Comparison of ENCODE assay signal across 16 cellular contexts in the genomic region with DNA sequence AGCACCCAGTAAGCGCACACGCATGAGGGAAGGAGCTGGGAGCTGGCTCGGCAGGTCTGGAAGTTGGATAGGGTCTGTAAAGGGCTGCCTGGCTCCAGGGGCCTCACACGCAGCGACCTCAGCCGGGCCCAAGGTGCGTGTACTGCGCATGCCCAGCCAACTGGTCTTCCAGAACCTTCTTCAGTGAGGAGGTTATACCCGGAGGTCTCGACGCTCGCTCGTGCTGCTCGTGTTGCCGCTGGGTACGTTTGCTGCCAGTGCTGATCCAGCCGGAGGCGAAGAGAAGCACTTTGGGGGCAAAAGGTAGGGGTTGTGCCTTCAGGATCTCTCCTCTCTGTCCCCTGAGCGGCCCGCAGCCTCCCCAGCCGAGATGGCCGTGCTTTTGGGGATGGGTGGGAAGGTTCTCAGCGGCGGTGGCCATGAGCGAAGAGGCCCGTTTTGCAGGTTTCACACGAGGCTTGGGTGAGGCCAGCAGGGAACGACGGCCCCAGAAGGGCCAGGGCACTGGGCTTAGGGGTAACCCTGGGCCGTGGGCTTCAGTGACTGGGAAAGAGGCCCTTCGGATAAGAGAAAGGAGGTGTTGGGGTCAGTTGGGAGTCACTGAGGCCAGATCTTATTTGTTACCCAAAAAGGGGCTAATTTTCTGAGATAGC. TPM values are rescaled to one million over a fixed set of nuclear protein-coding genes. Genes with fewer than 3 reads are reported as not detected.
DNase-seq lines count a peak whose midpoint lies in the region; ATAC-seq, FAIRE-seq and TF ChIP-seq lines count a peak whose summit lies in the region.
"Had no signal": no experiment of that assay in that cellular context is flagged by ENCODE, and none has a peak within 500 bp of the region (broad histone marks: within the 10 kb centered on the region; RNA-seq: fewer than 3 reads in every experiment).

No MANE protein-coding gene starts in this region.

- H3K79me2 ChIP-seq in GM23338 (replicated peaks; ENCODE audit: insufficient read depth) = no peaks in the 10 kb centered on the region
- H3K79me2 ChIP-seq in K562 (ENCODE audit: control insufficient read depth, insufficient read depth, low read length) = no peaks in the 10 kb centered on the region

- POLR2A ChIA-PET in K562 (lab: Yijun Ruan, JAX) = no interaction called here

- H3K4me3 Mint-ChIP-seq in GM23338 = no peak overlapping the region; the same call in 2 of the 3 replicates
- H3K4me3 Mint-ChIP-seq: activated T-cell treated with anti-CD3 and anti-CD28 coated beads, Interleukin-2, amount 50 U/mL, for 24 hours had no signal

- H3K9me3 ChIP-seq in K562 (replicated peaks; ENCODE audit: control insufficient read depth, insufficient read depth, low read depth, low read length) = no peaks in the 10 kb centered on the region
- H3K9me3 ChIP-seq in mesenchymal stem cell (ENCODE audit: control insufficient read depth, low read length) = no peaks in the 10 kb centered on the region
- H3K9me3 ChIP-seq: BE2C had no signal

- H3F3A ChIP-seq in GM23338 (replicated peaks; ENCODE audit: low read depth) = no peaks in the 10 kb centered on the region

- H3K4me1 ChIP-seq in GM23338 (ENCODE audit: insufficient read depth) (peaks cover 14% of the 10 kb centered on the region), K562 (replicated peaks in 1 of 2; ENCODE audit: control insufficient read depth in 2 of 2, insufficient read depth in 2 of 2, low read length in 2 of 2) (peaks cover 0 to 7% of the 10 kb centered on the region in 2 experiments; a peak in 2 of 5 replicates), mesenchymal stem cell (ENCODE audit: control insufficient read depth, insufficient read depth, low read depth, low read length) (no peaks in the 10 kb centered on the region)
- H3K4me1 ChIP-seq: BE2C had no signal

- TF ChIP-seq POLR2A in K562 (conservative IDR thresholded peaks at IDR 0.05) = no peak

- ATAC-seq in GM23338 (peak; percentile 38), K562 (peak; percentile 27), GM19467 (IDR thresholded peaks at IDR 0.05; ENCODE audit: unreplicated experiment) (no peak)

- H3K9me2 ChIP-seq in GM23338 (ENCODE audit: insufficient read depth) = no peaks in the 10 kb centered on the region

- intact Hi-C loops in K562 (cut with micrococcal nuclease) = no loop called here

- WGBS in K562 (ENCODE audit: insufficient coverage, low coverage, missing lambda C conversion rate) = 54% methylated on average over 31 of the region's 31 CpGs
- 97% methylated on average over 31 of the region's 31 CpGs for WGBS in mesenchymal stem cell

- H2BK120ac ChIP-seq in mesenchymal stem cell (ENCODE audit: low read depth, low read length) = peak overlapping the region; percentile 55

- peak overlapping the region; percentile 64 to 89 for H2BK12ac ChIP-seq in mesenchymal stem cell (ENCODE audit: low read length in 2 of 2)

- H3K18ac ChIP-seq in mesenchymal stem cell (ENCODE audit: low read depth in 1 of 2, low read length in 2 of 2) = peak overlapping the region; percentile 59 to 94

- H3K4me3 ChIP-seq in GM23338 (no peak overlapping the region), K562 (no peak overlapping the region), mesenchymal stem cell (ENCODE audit: insufficient read depth in 1 of 2, low read depth in 1 of 2, low read length in 2 of 2) (peak overlapping the region in 1 of 2 experiments; percentile 45), skin epidermis (no peak overlapping the region)

- H3K27ac ChIP-seq in GM23338 (ENCODE audit: low read depth) (0 out of 2 replicates have a peak overlapping the region, but pooled peaks have one; percentile 1), K562 (ENCODE audit: extremely low read depth, low read depth, low read length) (no peak overlapping the region), mesenchymal stem cell (ENCODE audit: low read length, poor library complexity, severe bottlenecking) (no peak overlapping the region), skin epidermis (peak overlapping the region in 18 of 21 experiments; percentile 4 to 85 (median 70))

- H3K9ac ChIP-seq in K562 (ENCODE audit: insufficient read depth in 1 of 2, low read depth in 2 of 2, low read length in 2 of 2) (peak overlapping the region in 1 of 2 experiments; percentile 21; a peak in 1 of 4 replicates), mesenchymal stem cell (ENCODE audit: low read length) (peak overlapping the region; percentile 85)

- H3K36me3 ChIP-seq in GM23338 (ENCODE audit: insufficient read depth) (no peaks in the 10 kb centered on the region), K562 (ENCODE audit: control insufficient read depth, insufficient read depth, low read length) (no peaks in the 10 kb centered on the region), mesenchymal stem cell (ENCODE audit: control insufficient read depth in 1 of 2, insufficient read depth in 2 of 2, low read depth in 1 of 2, low read length in 2 of 2) (no peaks in the 10 kb centered on the region)
- H3K36me3 ChIP-seq: BE2C had no signal

- H3K27me3 Mint-ChIP-seq in GM23338 (ENCODE audit: insufficient read depth, low read depth, poor library complexity) = peaks cover 9% of the 10 kb centered on the region

- no peaks in the 10 kb centered on the region for H3K9me1 ChIP-seq in K562 (ENCODE audit: control insufficient read depth, insufficient read depth, low read length)

- H2AK5ac ChIP-seq in mesenchymal stem cell (ENCODE audit: low read length, severe bottlenecking) = no peak overlapping the region

- no peaks in the 10 kb centered on the region for H3K79me1 ChIP-seq in mesenchymal stem cell (replicated peaks; ENCODE audit: low read length, poor library complexity, severe bottlenecking)

- in situ Hi-C loops in K562 (cut with MboI) = no loop called here

- H3K23ac ChIP-seq in mesenchymal stem cell (ENCODE audit: low read length in 2 of 2) = no peak overlapping the region

- peak overlapping the region; percentile 84 for H4K91ac ChIP-seq in mesenchymal stem cell (ENCODE audit: low read length)

- CTCF ChIA-PET in K562 (lab: Yijun Ruan, JAX; ENCODE audit: low intra/inter-chr PET ratio) = no interaction called here

- no peak for DNase-seq in GM23338 (ENCODE audit: low spot score)
- no peak for DNase-seq in K562 (ENCODE audit: extremely low read depth in 1 of 4, low spot score in 3 of 4)
- DNase-seq in mesenchymal stem cell = no peak
- no peak for DNase-seq in ecto neural progenitor cell (ENCODE audit: low spot score)
- no peak for DNase-seq in SIG-M5 (lab: John Stamatoyannopoulos, UW)
- no peak for DNase-seq in H4 (ENCODE audit: low spot score)
- DNase-seq: activated T-cell treated with anti-CD3 and anti-CD28 coated beads, Interleukin-2, amount 50 U/mL, for 24 hours; BE2C; DMS53; effector memory CD4-positive, alpha-beta T cell; T-helper 1 cell had no signal

- peak overlapping the region; percentile 91 for H4K8ac ChIP-seq in mesenchymal stem cell (ENCODE audit: low read length)

- H2AFZ ChIP-seq in GM23338 = peak overlapping the region; percentile 76
- H2AFZ ChIP-seq in K562 (ENCODE audit: low read depth, low read length) = peak overlapping the region; percentile 47; the same call in 1 of the 2 replicates
- peak overlapping the region; percentile 33 for H2AFZ ChIP-seq in mesenchymal stem cell (ENCODE audit: low read depth, low read length)

- no peak for TF ChIP-seq RAD21 in K562 (CRISPR knock-in tag; conservative IDR thresholded peaks at IDR 0.05 in 1 of 2, IDR thresholded peaks at IDR 0.05 in 1 of 2)

- peak overlapping the region in 1 of 2 experiments; percentile 57 for H3K14ac ChIP-seq in mesenchymal stem cell (ENCODE audit: low read length in 2 of 2)

- H3K27ac Mint-ChIP-seq in GM23338 = peak overlapping the region; percentile 34; the same call in 1 of the 2 replicates
- H3K27ac Mint-ChIP-seq: activated T-cell treated with anti-CD3 and anti-CD28 coated beads, Interleukin-2, amount 50 U/mL, for 24 hours had no signal

- peaks cover 20% of the 10 kb centered on the region for H3K4me1 Mint-ChIP-seq in GM23338

- peak overlapping the region; percentile 52 to 78 for H3K4ac ChIP-seq in mesenchymal stem cell (ENCODE audit: low read depth in 1 of 2, low read length in 2 of 2)

- TF ChIP-seq CTCF in GM23338 (conservative IDR thresholded peaks at IDR 0.05; ENCODE audit: low read depth in 2 of 2) = no peak
- no peak for TF ChIP-seq CTCF in K562 (IDR thresholded peaks at IDR 0.05 in 2 of 3, conservative IDR thresholded peaks at IDR 0.05 in 1 of 3; ENCODE audit: insufficient read depth in 2 of 3, low read depth in 1 of 3, low read length in 3 of 3)

- no peak overlapping the region for H2BK5ac ChIP-seq in mesenchymal stem cell (ENCODE audit: low read depth, low read length, poor library complexity, severe bottlenecking)

- H3K27me3 ChIP-seq in GM23338 (ENCODE audit: insufficient read depth) = no peaks in the 10 kb centered on the region
- peaks cover 0 to 8% of the 10 kb centered on the region in 2 experiments; a peak in 1 of 5 replicates for H3K27me3 ChIP-seq in K562 (ENCODE audit: control insufficient read depth in 2 of 2, insufficient read depth in 2 of 2, low read length in 2 of 2)
- peaks cover 0 to 1% of the 10 kb centered on the region in 2 experiments for H3K27me3 ChIP-seq in mesenchymal stem cell (ENCODE audit: control insufficient read depth in 1 of 2, insufficient read depth in 1 of 2, low read length in 2 of 2)

- FAIRE-seq in K562 (lab: Jason Lieb, UNC) = no peak

- H3K4me2 ChIP-seq in GM23338 = 0 out of 2 replicates have a peak overlapping the region, but pooled peaks have one; percentile 31
- no peak overlapping the region for H3K4me2 ChIP-seq in K562 (ENCODE audit: insufficient read depth, low read length)
- H3K4me2 ChIP-seq in mesenchymal stem cell (ENCODE audit: low read length, poor library complexity, severe bottlenecking) = no peak overlapping the region

- H3K36me3 Mint-ChIP-seq in GM23338 (ENCODE audit: low read depth) = no peaks in the 10 kb centered on the region

- no peak for TF ChIP-seq EP300 in K562 (IDR thresholded peaks at IDR 0.05; ENCODE audit: low read length)

- peak overlapping the region; percentile 75 for H2BK15ac ChIP-seq in mesenchymal stem cell (ENCODE audit: low read depth, poor library complexity, severe bottlenecking)

- H4K20me1 ChIP-seq in GM23338 (replicated peaks; ENCODE audit: insufficient read depth) (no peaks in the 10 kb centered on the region), K562 (replicated peaks; ENCODE audit: control insufficient read depth, insufficient read depth, low read length) (no peaks in the 10 kb centered on the region)

- BruUV-seq in K562 (replicated peaks; lab: Mats Ljungman, UMichigan) = no TSS peak

- H3K9me3 Mint-ChIP-seq in GM23338 = no peaks in the 10 kb centered on the region
- H3K9me3 Mint-ChIP-seq: activated T-cell treated with anti-CD3 and anti-CD28 coated beads, Interleukin-2, amount 50 U/mL, for 24 hours had no signal

RNA-seq across cellular contexts. Expression of a gene that starts 3.8 kb away (rescaled TPM):
- not detected in 2 replicates for total RNA-seq in GM23338 (2014; rRNA removed; shearing (Covaris generic))
- polyA plus RNA-seq in GM23338 (2016; fragmentation: Nextera tagmentation; extraction: Ambion mirVana) (not detected in 2 replicates), K562 (2011; rRNA removed) (not detected in 2 replicates), K562 (2014; fragmentation: Illumina TruSeq; extraction: Trizol) (not detected in 2 replicates), K562 (2014; fragmentation: Nextera tagmentation; extraction: Ambion mirVana) (not detected), K562 (2014; rRNA removed) (not detected in 2 replicates)
- not detected in 2 replicates for total RNA-seq in K562 (2011; cell fraction: chromatin; rRNA removed; ENCODE audit: low replicate concordance)
- not detected in 2 replicates for total RNA-seq in K562 (2011; cell fraction: nucleolus; rRNA removed)
- total RNA-seq in K562 (2011; cell fraction: nucleoplasm; rRNA removed) = not detected in 2 replicates
- total RNA-seq in K562 (2014; rRNA removed) (not detected in 2 replicates), K562 (2014; rRNA removed; fragmentation: Illumina TruSeq; extraction: Trizol) (not detected in 2 replicates), K562 (2015; rRNA removed; fragmentation: Illumina TruSeq; extraction: Trizol) (not detected in 2 replicates), K562 (2021) (not detected in 2 replicates)
- polyA plus RNA-seq in K562 (2011; cell fraction: cytosol; rRNA removed) = not detected in 2 replicates
- not detected in 2 replicates for polyA plus RNA-seq in K562 (2011; cell fraction: nucleus; rRNA removed)
- polyA plus RNA-seq in K562 (2012) = not detected in 2 replicates
- not detected in 2 replicates for polyA minus RNA-seq in K562 (2011; rRNA and poly(A)+ RNA removed)
- not detected in 2 replicates for polyA minus RNA-seq in K562 (2011; cell fraction: cytosol; rRNA and poly(A)+ RNA removed)
- polyA minus RNA-seq in K562 (2011; cell fraction: nucleus; rRNA and poly(A)+ RNA removed) = not detected in 2 replicates
- 0.01 TPM for polyA plus RNA-seq in mesenchymal stem cell (2013, experiment 1 of 2)
- polyA plus RNA-seq in mesenchymal stem cell (2013, experiment 2 of 2) = 0.01 TPM
- not detected in 2 replicates for total RNA-seq in H4 (2014; rRNA removed; shearing (Covaris generic))
- total RNA-seq: HT1080, kidney epithelial cell had no signal
- polyA plus RNA-seq: neural cell had no signal

RNA-seq across cellular contexts. Expression of a gene that starts 12.2 kb away (rescaled TPM):
- total RNA-seq in GM23338 (2014; rRNA removed; shearing (Covaris generic)) = not detected in 2 replicates
- not detected in 2 replicates for polyA plus RNA-seq in GM23338 (2016; fragmentation: Nextera tagmentation; extraction: Ambion mirVana)
- total RNA-seq in K562 (2011; cell fraction: chromatin; rRNA removed; ENCODE audit: low replicate concordance) = not detected in 2 replicates
- not detected in 2 replicates for total RNA-seq in K562 (2011; cell fraction: nucleolus; rRNA removed)
- not detected in 2 replicates for total RNA-seq in K562 (2011; cell fraction: nucleoplasm; rRNA removed)
- total RNA-seq in K562 (2014; rRNA removed) = not detected in 2 replicates
- total RNA-seq in K562 (2014; rRNA removed; fragmentation: Illumina TruSeq; extraction: Trizol) = not detected in 2 replicates
- 0.15 TPM in 1 of 2 replicates, not detected in the other for total RNA-seq in K562 (2015; rRNA removed; fragmentation: Illumina TruSeq; extraction: Trizol)
- 0.18 TPM in 1 of 2 replicates, not detected in the other for total RNA-seq in K562 (2021)
- not detected in 2 replicates for polyA plus RNA-seq in K562 (2011; rRNA removed)
- not detected in 2 replicates for polyA plus RNA-seq in K562 (2011; cell fraction: cytosol; rRNA removed)
- not detected in 2 replicates for polyA plus RNA-seq in K562 (2011; cell fraction: nucleus; rRNA removed)
- 0.23 and 0.83 TPM in 2 replicates for polyA plus RNA-seq in K562 (2012)
- not detected in 2 replicates for polyA plus RNA-seq in K562 (2014; fragmentation: Illumina TruSeq; extraction: Trizol)
- polyA plus RNA-seq in K562 (2014; fragmentation: Nextera tagmentation; extraction: Ambion mirVana) = under 1 TPM in 1 of 2 experiments, not detected in 1; 0.06 TPM
- 0.08 TPM in 1 of 2 replicates, not detected in the other for polyA plus RNA-seq in K562 (2014; rRNA removed)
- not detected in 2 replicates for polyA minus RNA-seq in K562 (2011; rRNA and poly(A)+ RNA removed)
- not detected in 2 replicates for polyA minus RNA-seq in K562 (2011; cell fraction: cytosol; rRNA and poly(A)+ RNA removed)
- polyA minus RNA-seq in K562 (2011; cell fraction: nucleus; rRNA and poly(A)+ RNA removed) = not detected in 2 replicates
- polyA plus RNA-seq in mesenchymal stem cell (2013, experiment 1 of 2) = 0.40 TPM
- polyA plus RNA-seq in mesenchymal stem cell (2013, experiment 2 of 2) = 0.45 TPM
- 0.41 and 1.1 TPM in 2 replicates for total RNA-seq in H4 (2014; rRNA removed; shearing (Covaris generic))
- total RNA-seq: HT1080, kidney epithelial cell had no signal
- polyA plus RNA-seq: neural cell had no signal

RNA-seq across cellular contexts. Expression of a gene that starts 20.4 kb away (rescaled TPM):
- 62.2 and 67.4 TPM in 2 replicates for total RNA-seq in GM23338 (2014; rRNA removed; shearing (Covaris generic))
- polyA plus RNA-seq in GM23338 (2016; fragmentation: Nextera tagmentation; extraction: Ambion mirVana) (193 and 252 TPM in 2 replicates), K562 (2011; rRNA removed) (21.7 and 30.4 TPM in 2 replicates), K562 (2014; fragmentation: Illumina TruSeq; extraction: Trizol) (57.4 and 61.7 TPM in 2 replicates), K562 (2014; fragmentation: Nextera tagmentation; extraction: Ambion mirVana) (100 to 1,000 TPM in 1 of 2 experiments, 10 to 100 TPM in 1; 71.4 to 115 TPM), K562 (2014; rRNA removed) (30.3 and 32.1 TPM in 2 replicates)
- total RNA-seq in K562 (2011; cell fraction: chromatin; rRNA removed; ENCODE audit: low replicate concordance) = 16.8 and 34.6 TPM in 2 replicates
- total RNA-seq in K562 (2011; cell fraction: nucleolus; rRNA removed) = 10.2 and 10.8 TPM in 2 replicates
- total RNA-seq in K562 (2011; cell fraction: nucleoplasm; rRNA removed) = 15.4 and 19.2 TPM in 2 replicates
- total RNA-seq in K562 (2014; rRNA removed) (28.2 and 42.6 TPM in 2 replicates), K562 (2014; rRNA removed; fragmentation: Illumina TruSeq; extraction: Trizol) (54.1 and 64.9 TPM in 2 replicates), K562 (2015; rRNA removed; fragmentation: Illumina TruSeq; extraction: Trizol) (46.6 and 48.6 TPM in 2 replicates), K562 (2021) (47.8 and 54.3 TPM in 2 replicates)
- polyA plus RNA-seq in K562 (2011; cell fraction: cytosol; rRNA removed) = 6.4 and 10.7 TPM in 2 replicates
- polyA plus RNA-seq in K562 (2011; cell fraction: nucleus; rRNA removed) = 11.3 and 14.5 TPM in 2 replicates
- 30.0 and 33.1 TPM in 2 replicates for polyA plus RNA-seq in K562 (2012)
- 43.5 and 45.5 TPM in 2 replicates for polyA minus RNA-seq in K562 (2011; rRNA and poly(A)+ RNA removed)
- polyA minus RNA-seq in K562 (2011; cell fraction: cytosol; rRNA and poly(A)+ RNA removed) = 13.3 and 22.3 TPM in 2 replicates
- polyA minus RNA-seq in K562 (2011; cell fraction: nucleus; rRNA and poly(A)+ RNA removed) = 8.9 and 15.1 TPM in 2 replicates
- 36.4 TPM for polyA plus RNA-seq in mesenchymal stem cell (2013, experiment 1 of 2)
- 35.9 TPM for polyA plus RNA-seq in mesenchymal stem cell (2013, experiment 2 of 2)
- 22.6 and 32.2 TPM in 2 replicates for total RNA-seq in H4 (2014; rRNA removed; shearing (Covaris generic))

RNA-seq across cellular contexts. Expression of a gene that starts 24.7 kb away (rescaled TPM):
- 0.23 and 1.9 TPM in 2 replicates for total RNA-seq in GM23338 (2014; rRNA removed; shearing (Covaris generic))
- polyA plus RNA-seq in GM23338 (2016; fragmentation: Nextera tagmentation; extraction: Ambion mirVana) (0.54 and 0.81 TPM in 2 replicates), K562 (2011; rRNA removed) (0.41 and 5.9 TPM in 2 replicates), K562 (2014; fragmentation: Illumina TruSeq; extraction: Trizol) (5.8 and 9.1 TPM in 2 replicates), K562 (2014; fragmentation: Nextera tagmentation; extraction: Ambion mirVana) (1 to 10 TPM; 2.1 to 2.3 TPM), K562 (2014; rRNA removed) (5.6 and 6.2 TPM in 2 replicates)
- total RNA-seq in K562 (2011; cell fraction: chromatin; rRNA removed; ENCODE audit: low replicate concordance) = 0.93 and 7.8 TPM in 2 replicates
- 0.50 and 0.66 TPM in 2 replicates for total RNA-seq in K562 (2011; cell fraction: nucleolus; rRNA removed)
- 1.6 and 2.1 TPM in 2 replicates for total RNA-seq in K562 (2011; cell fraction: nucleoplasm; rRNA removed)
- total RNA-seq in K562 (2014; rRNA removed) (3.3 and 4.5 TPM in 2 replicates), K562 (2014; rRNA removed; fragmentation: Illumina TruSeq; extraction: Trizol) (6.8 and 8.9 TPM in 2 replicates), K562 (2015; rRNA removed; fragmentation: Illumina TruSeq; extraction: Trizol) (3.8 and 6.1 TPM in 2 replicates), K562 (2021) (4.0 and 4.5 TPM in 2 replicates)
- 0.24 and 0.46 TPM in 2 replicates for polyA plus RNA-seq in K562 (2011; cell fraction: cytosol; rRNA removed)
- 1.1 and 7.7 TPM in 2 replicates for polyA plus RNA-seq in K562 (2011; cell fraction: nucleus; rRNA removed)
- polyA plus RNA-seq in K562 (2012) = 5.1 and 25.5 TPM in 2 replicates
- 4.0 TPM in 1 of 2 replicates, not detected in the other for polyA minus RNA-seq in K562 (2011; rRNA and poly(A)+ RNA removed)
- 1.0 TPM in 1 of 2 replicates, not detected in the other for polyA minus RNA-seq in K562 (2011; cell fraction: cytosol; rRNA and poly(A)+ RNA removed)
- 0.78 and 0.94 TPM in 2 replicates for polyA minus RNA-seq in K562 (2011; cell fraction: nucleus; rRNA and poly(A)+ RNA removed)
- polyA plus RNA-seq in mesenchymal stem cell (2013, experiment 1 of 2) = 0.03 TPM
- polyA plus RNA-seq in mesenchymal stem cell (2013, experiment 2 of 2) = not detected
- not detected in 2 replicates for total RNA-seq in H4 (2014; rRNA removed; shearing (Covaris generic))
- total RNA-seq: HT1080, kidney epithelial cell had no signal

Comparison
In these comparisons a context has a peak if more than half of its experiments do, and no peak if none do; other contexts are left out.
1. H3K27ac ChIP-seq: peak in GM23338 (single experiment) and skin epidermis (18 of 21); none in K562 (single experiment) and mesenchymal stem cell (single experiment).
2. Peak in every context shown above with its lines, with median percentiles within 50 percentile points of each other: H2AFZ ChIP-seq.